In the genomic region with DNA sequence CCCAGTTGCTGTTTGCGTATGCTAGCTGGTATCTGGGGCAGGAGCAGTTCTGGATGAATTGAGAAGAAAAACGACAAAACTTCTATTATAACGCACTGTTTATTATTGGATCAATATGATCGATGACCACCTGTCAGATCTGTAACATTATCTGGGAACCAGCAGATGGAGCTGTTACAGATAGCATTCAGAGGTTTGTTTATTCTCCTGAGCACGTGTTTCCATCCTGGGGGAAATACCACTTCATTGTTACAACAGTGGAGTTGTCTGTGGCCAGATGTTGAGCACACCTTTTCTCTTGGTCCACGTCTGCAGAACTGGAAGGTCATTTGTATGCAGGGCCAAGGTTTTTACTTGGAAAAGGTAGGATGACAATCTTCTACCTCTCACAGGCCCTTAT, we compare ENCODE assay signal across 12 cellular contexts. TPM values are rescaled to one million over a fixed set of nuclear protein-coding genes. Genes with fewer than 3 reads are reported as not detected.
DNase-seq lines count a peak whose midpoint lies in the region; ATAC-seq, FAIRE-seq and TF ChIP-seq lines count a peak whose summit lies in the region.
"Had no signal": no experiment of that assay in that cellular context is flagged by ENCODE, and none has a peak within 500 bp of the region (broad histone marks: within the 10 kb centered on the region; RNA-seq: fewer than 3 reads in every experiment).

No MANE protein-coding gene starts in this region.

- DNase-seq in DMS153 (lab: John Stamatoyannopoulos, UW) (peak; percentile 73), HL-60 (ENCODE audit: low read depth in 1 of 2, low spot score in 1 of 2) (no peak), SHP77 treated with DMSO at 0.1 percent for 48 hours (lab: John Stamatoyannopoulos, UW) (peak; percentile 86), left lobe of liver (ENCODE audit: low spot score) (no peak), heart right ventricle (no peak), RCC 7860 (ENCODE audit: low spot score) (no peak), CD14-positive monocyte (ENCODE audit: low spot score) (no peak)
- DNase-seq: activated B cell treated with CpG ODN at 0.5 μM for 24 hours, heart left ventricle, psoas muscle had no signal

- WGBS in heart right ventricle, 2 donors: 39 to 42% methylated on average over 6 of the region's 6 CpGs

- no peak for FAIRE-seq in RCC 7860 (lab: Jason Lieb, UNC)

- H3K4me3 ChIP-seq in HL-60 (replicated peaks; ENCODE audit: insufficient read depth, low read length) (no peak overlapping the region), heart right ventricle (no peak overlapping the region)
- H3K4me3 ChIP-seq: ascending aorta, heart left ventricle, psoas muscle had no signal

- no peaks in the 10 kb centered on the region for H3K36me3 Mint-ChIP-seq in CD14-positive monocyte

- no peak overlapping the region for H3K27ac ChIP-seq in HL-60 (replicated peaks)
- H3K27ac ChIP-seq in heart right ventricle: no peak overlapping the region
- H3K27ac ChIP-seq: ascending aorta, heart left ventricle, psoas muscle had no signal

- TF ChIP-seq CTCF in HL-60 (IDR thresholded peaks at IDR 0.05; ENCODE audit: insufficient read depth, low read length) (peak; percentile 32), heart right ventricle (IDR thresholded peaks at IDR 0.05) (peak in 1 of 9 donors; percentile 21), CD14-positive monocyte (IDR thresholded peaks at IDR 0.05) (no peak)

- peaks cover 19% of the 10 kb centered on the region for H3K27me3 ChIP-seq in HL-60 (ENCODE audit: insufficient read depth, poor library complexity, severe bottlenecking)
- peaks cover 0 to 73% (median 45%) of the 10 kb centered on the region in 7 donors for H3K27me3 ChIP-seq in heart right ventricle
- H3K27me3 ChIP-seq: ascending aorta had no signal

- no peaks in the 10 kb centered on the region for H3K9me3 ChIP-seq in heart right ventricle
- H3K9me3 ChIP-seq: ascending aorta, heart left ventricle, psoas muscle had no signal

- no peaks in the 10 kb centered on the region for H3K36me3 ChIP-seq in heart right ventricle
- H3K36me3 ChIP-seq: ascending aorta, heart left ventricle had no signal

- ATAC-seq in left lobe of liver (peak; percentile 94), heart right ventricle (no peak), HG03565 (IDR thresholded peaks at IDR 0.05; ENCODE audit: unreplicated experiment) (no peak)
- ATAC-seq: heart left ventricle, psoas muscle had no signal

- H3K4me1 ChIP-seq in heart right ventricle: no peaks in the 10 kb centered on the region
- H3K4me1 ChIP-seq: ascending aorta, heart left ventricle, psoas muscle had no signal

- H3K27ac Mint-ChIP-seq in CD14-positive monocyte: no peak overlapping the region
- H3K27ac Mint-ChIP-seq: activated B cell treated with CpG ODN at 0.5 μM for 24 hours had no signal

- H3K4me3 Mint-ChIP-seq in CD14-positive monocyte: no peak overlapping the region
- H3K4me3 Mint-ChIP-seq: activated B cell treated with CpG ODN at 0.5 μM for 24 hours had no signal

- intact Hi-C loops in heart right ventricle (cut with DNase I) (no loop called here), CD14-positive monocyte (cut with micrococcal nuclease) (no loop called here)

- H3K27me3 Mint-ChIP-seq in CD14-positive monocyte (ENCODE audit: low read depth in 3 of 3): peaks cover 25 to 56% (median 36%) of the 10 kb centered on the region in 3 donors

- peaks cover 0 to 4% (median 0%) of the 10 kb centered on the region in 7 donors for H3K9me3 Mint-ChIP-seq in CD14-positive monocyte
- H3K9me3 Mint-ChIP-seq: activated B cell treated with CpG ODN at 0.5 μM for 24 hours had no signal

- no peaks in the 10 kb centered on the region for H3K4me1 Mint-ChIP-seq in CD14-positive monocyte
- H3K4me1 Mint-ChIP-seq: activated B cell treated with CpG ODN at 0.5 μM for 24 hours had no signal

RNA-seq across cellular contexts. Expression of a gene that starts 16.0 kb away (rescaled TPM):
- total RNA-seq in left lobe of liver (not detected), heart right ventricle (not detected)
- polyA plus RNA-seq in heart right ventricle (not detected), CD14-positive monocyte (not detected)
- total RNA-seq: activated B cell treated with CpG ODN at 0.5 μM for 24 hours, ascending aorta, psoas muscle had no signal
- polyA plus RNA-seq: heart left ventricle, psoas muscle had no signal

Comparison
In these comparisons a context has a peak if more than half of its experiments do, and no peak if none do; other contexts are left out.
1. DNase-seq: peak in DMS153 (single experiment) and SHP77 treated with DMSO at 0.1 percent for 48 hours (single experiment); none in HL-60 (0 of 2), left lobe of liver (single experiment), heart right ventricle (0 of 2), RCC 7860 (single experiment) and CD14-positive monocyte (single experiment).